11 cellular contexts compared by ENCODE assay signal in the genomic region with DNA sequence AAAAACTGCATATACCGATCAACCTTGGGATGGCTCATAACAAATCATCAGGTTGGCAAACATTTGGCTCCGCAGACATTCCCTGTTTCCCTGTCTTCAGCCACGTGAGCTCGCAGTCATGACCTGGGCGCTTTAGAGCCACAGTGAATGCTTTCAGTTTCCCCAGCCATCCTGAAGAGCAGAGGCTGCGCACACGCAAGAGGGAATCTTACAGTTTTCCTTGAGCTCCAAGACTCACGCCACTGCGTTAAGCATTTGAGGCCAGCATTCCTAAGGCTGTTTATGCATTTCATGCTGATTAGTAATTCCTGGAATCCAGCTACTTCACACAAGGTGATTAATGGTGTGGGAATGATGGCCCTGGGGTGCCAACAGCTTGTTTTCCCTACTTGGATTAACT.
DNase-seq lines count a peak whose midpoint lies in the region; ATAC-seq and TF ChIP-seq lines count a peak whose summit lies in the region.
"Had no signal": no experiment of that assay in that cellular context is flagged by ENCODE, and none has a peak within 500 bp of the region (broad histone marks: within the 10 kb centered on the region; RNA-seq: fewer than 3 reads in every experiment).

No MANE protein-coding gene starts in this region.

- DNase-seq in A172 (ENCODE audit: low spot score), result peak; percentile 99
- no peak for DNase-seq in chondrocyte (ENCODE audit: low spot score)
- no peak for DNase-seq in left lung
- DNase-seq in NK-92 treated with Interleukin-12 subunit alpha and Interleukin-12 subunit beta, amount 100 ng/mL, for 24 hours (lab: John Stamatoyannopoulos, UW), result no peak
- DNase-seq: activated CD8-positive, alpha-beta memory T cell treated with anti-CD3 and anti-CD28 coated beads, Interleukin-2, amount 50 U/mL, for 4 hours; stimulated activated CD4-positive, alpha-beta T cell treated with anti-CD3 and anti-CD28 coated beads, Interleukin-15, amount 100 ng/mL, for 24 hours; uterus had no signal

- H3K27ac ChIP-seq in HUES6 (ENCODE audit: low read depth, low read length) (peak overlapping the region; percentile 67), left lung (no peak overlapping the region)

- H3K27me3 ChIP-seq in HUES6 (ENCODE audit: control insufficient read depth, insufficient read depth, low read length) (no peaks in the 10 kb centered on the region), left lung (no peaks in the 10 kb centered on the region)
- H3K27me3 ChIP-seq: uterus had no signal

- peaks cover 71% of the 10 kb centered on the region for H3K4me1 Mint-ChIP-seq in chondrocyte (ENCODE audit: low read depth)

- peak overlapping the region; percentile 46 for H3K4me3 Mint-ChIP-seq in chondrocyte (ENCODE audit: unreplicated experiment)

- H3K36me3 ChIP-seq in HUES6 (ENCODE audit: control insufficient read depth, insufficient read depth, low read length) (peaks cover 35% of the 10 kb centered on the region), left lung (no peaks in the 10 kb centered on the region)
- H3K36me3 ChIP-seq: uterus had no signal

- H3K27ac Mint-ChIP-seq in chondrocyte (ENCODE audit: unreplicated experiment), result peak overlapping the region; percentile 98

- H3K27me3 Mint-ChIP-seq in chondrocyte (ENCODE audit: low read depth), result no peaks in the 10 kb centered on the region

- peaks cover 6% of the 10 kb centered on the region for H3K36me3 Mint-ChIP-seq in chondrocyte (ENCODE audit: low read depth)

- H3K9ac ChIP-seq in HUES6 (ENCODE audit: low read length), result peak overlapping the region; percentile 22

- H3K9me3 ChIP-seq in HUES6 (ENCODE audit: control insufficient read depth, insufficient read depth, low read depth, low read length), result no peaks in the 10 kb centered on the region
- H3K9me3 ChIP-seq in left lung, result no peaks in the 10 kb centered on the region
- H3K9me3 ChIP-seq: uterus had no signal

- H3K4me1 ChIP-seq in HUES6 (ENCODE audit: control insufficient read depth, insufficient read depth, low read length) (peaks cover 40% of the 10 kb centered on the region), left lung (no peaks in the 10 kb centered on the region)
- H3K4me1 ChIP-seq: uterus had no signal

- H3K4me3 ChIP-seq in HUES6 (ENCODE audit: low read depth, low read length) (no peak overlapping the region), left lung (no peak overlapping the region)
- H3K4me3 ChIP-seq: uterus had no signal

- intact Hi-C loops in left lung (cut with DNase I), result no loop called here

- TF ChIP-seq CTCF in chondrocyte (IDR thresholded peaks at IDR 0.05), result no peak
- no peak for TF ChIP-seq CTCF in left lung (IDR thresholded peaks at IDR 0.05)

- H3K9me3 Mint-ChIP-seq in chondrocyte (ENCODE audit: low read depth), result no peaks in the 10 kb centered on the region

- ATAC-seq in left lung, result peak; percentile 77
- ATAC-seq in GM19023 (IDR thresholded peaks at IDR 0.05; ENCODE audit: unreplicated experiment), result no peak
- ATAC-seq in GM21390 (IDR thresholded peaks at IDR 0.05; ENCODE audit: unreplicated experiment), result no peak
- ATAC-seq in GM21619 (IDR thresholded peaks at IDR 0.05; ENCODE audit: unreplicated experiment), result no peak
